Comparison of ENCODE assay signal across 19 cellular contexts in the genomic region with DNA sequence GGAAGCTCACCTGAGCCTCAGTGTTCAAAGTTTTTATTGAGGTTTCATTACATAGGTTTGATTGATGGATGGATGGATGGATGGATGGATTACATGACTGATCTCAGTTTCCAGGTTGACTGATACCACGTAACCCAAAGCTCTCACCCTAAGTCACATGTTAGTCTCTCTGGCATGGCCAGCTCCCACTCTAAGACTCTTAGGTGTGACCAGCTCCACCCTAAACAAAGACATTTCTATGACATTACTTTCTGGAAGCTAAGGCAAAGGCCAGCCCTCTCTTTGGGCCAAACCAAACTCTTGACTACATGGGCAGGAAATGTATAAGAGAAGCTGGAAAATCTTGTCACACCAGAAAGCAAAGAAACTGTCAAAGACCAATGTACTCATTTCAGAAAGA. TPM values are rescaled to one million over a fixed set of nuclear protein-coding genes. Genes with fewer than 3 reads are reported as not detected.
A peak's percentile ranks its signal among the peaks of the same experiment; 100 is the strongest.
DNase-seq lines count a peak whose midpoint lies in the region; ATAC-seq and TF ChIP-seq lines count a peak whose summit lies in the region.
"Had no signal": no experiment of that assay in that cellular context is flagged by ENCODE, and none has a peak within 500 bp of the region (broad histone marks: within the 10 kb centered on the region; RNA-seq: fewer than 3 reads in every experiment).

No MANE protein-coding gene starts in this region.

- peaks cover 34% of the 10 kb centered on the region for H3K36me3 Mint-ChIP-seq in endothelial cell (ENCODE audit: low read depth, unreplicated experiment)

- ATAC-seq in esophagus mucosa (peak; percentile 94), HG03175 (IDR thresholded peaks at IDR 0.05; ENCODE audit: unreplicated experiment) (no peak)
- ATAC-seq: CD8-positive, alpha-beta T cell; GM23338; HCT116 had no signal

- TF ChIP-seq CTCF in HEK293 (tag by site-specific recombination; IDR thresholded peaks at IDR 0.05) (no peak), endothelial cell (IDR thresholded peaks at IDR 0.05; ENCODE audit: unreplicated experiment) (no peak)

- no peak overlapping the region for H3K4me2 ChIP-seq in BLaER1
- H3K4me2 ChIP-seq: BLaER1 treated with 17β-estradiol and CSF1 and Interleukin-3, amounts not matched to agents 10 nM and 100 nM; GM23338 had no signal

- H3K9me3 ChIP-seq in BLaER1 (peaks cover 39% of the 10 kb centered on the region), HEK293 (ENCODE audit: control insufficient read depth, insufficient read depth, low read depth, low read length) (no peaks in the 10 kb centered on the region)

- no peaks in the 10 kb centered on the region for H3K9me3 Mint-ChIP-seq in endothelial cell (ENCODE audit: unreplicated experiment)

- H3K4me1 Mint-ChIP-seq in endothelial cell (ENCODE audit: unreplicated experiment) = peaks cover under 1% of the 10 kb centered on the region

- H3K27me3 Mint-ChIP-seq in endothelial cell (ENCODE audit: unreplicated experiment) = no peaks in the 10 kb centered on the region
- H3K27me3 Mint-ChIP-seq: B cell had no signal

- POLR2A ChIA-PET in HEK293 (lab: Yijun Ruan, JAX) = no interaction called here

- H3K4me3 Mint-ChIP-seq in endothelial cell (ENCODE audit: unreplicated experiment) = peak overlapping the region; percentile 57
- H3K4me3 Mint-ChIP-seq: B cell; CD8-positive, alpha-beta T cell; GM23338; H9; HFFc6 had no signal

- H3K27ac ChIP-seq in BLaER1 = no peak overlapping the region
- H3K27ac ChIP-seq in HEK293 (ENCODE audit: extremely low read depth, low read depth, low read length) = no peak overlapping the region
- H3K27ac ChIP-seq: 22Rv1; BLaER1 treated with 17β-estradiol and CSF1 and Interleukin-3, amounts not matched to agents 10 nM and 100 nM had no signal

- H3K4me1 ChIP-seq in BLaER1 = no peaks in the 10 kb centered on the region; the same call in 1 of the 2 replicates
- no peaks in the 10 kb centered on the region for H3K4me1 ChIP-seq in HEK293 (ENCODE audit: control insufficient read depth, insufficient read depth, low read length)
- H3K4me1 ChIP-seq: Caco-2 had no signal

- no peak overlapping the region for H3K27ac Mint-ChIP-seq in endothelial cell (ENCODE audit: unreplicated experiment)
- H3K27ac Mint-ChIP-seq: B cell, GM23338, H9, HFFc6 had no signal

- CTCF ChIA-PET in HEK293 (lab: Yijun Ruan, JAX) = no interaction called here

- H3K27me3 ChIP-seq in BLaER1 = no peaks in the 10 kb centered on the region
- H3K27me3 ChIP-seq: BLaER1 treated with 17β-estradiol and CSF1 and Interleukin-3, amounts not matched to agents 10 nM and 100 nM had no signal

- H3K9ac ChIP-seq in BLaER1 = no peak overlapping the region
- H3K9ac ChIP-seq: BLaER1 treated with 17β-estradiol and CSF1 and Interleukin-3, amounts not matched to agents 10 nM and 100 nM had no signal

- peak overlapping the region; percentile 35; the same call in 1 of the 2 replicates for H3K4me3 ChIP-seq in BLaER1
- H3K4me3 ChIP-seq in HEK293 (ENCODE audit: low read depth, low read length) = no peak overlapping the region
- H3K4me3 ChIP-seq: GM23338 had no signal

- DNase-seq in endothelial cell (ENCODE audit: low spot score) = no peak
- no peak for DNase-seq in activated CD8-positive, alpha-beta memory T cell treated with anti-CD3 and anti-CD28 coated beads, Interleukin-2, amount 50 U/mL, for 48 hours
- no peak for DNase-seq in HPDE6-E6E7 (ENCODE audit: extremely low spot score)
- no peak for DNase-seq in NCI-H1417 (lab: John Stamatoyannopoulos, UW)
- DNase-seq: Caco-2; CD8-positive, alpha-beta T cell; DMS153; DND-41; H9; HFFc6 had no signal

- peaks cover 29% of the 10 kb centered on the region for H4K20me1 ChIP-seq in BLaER1

- H3K36me3 ChIP-seq in BLaER1 = peaks cover 69% of the 10 kb centered on the region
- H3K36me3 ChIP-seq in HEK293 (ENCODE audit: control insufficient read depth in 2 of 2, insufficient read depth in 1 of 2, low read length in 2 of 2) = peaks cover 20 to 39% of the 10 kb centered on the region in 2 experiments

TF ChIP-seq in HEK293, 187 proteins besides CTCF, POLR2A, EP300 and RAD21:
- TF ChIP-seq, protein P1, sequence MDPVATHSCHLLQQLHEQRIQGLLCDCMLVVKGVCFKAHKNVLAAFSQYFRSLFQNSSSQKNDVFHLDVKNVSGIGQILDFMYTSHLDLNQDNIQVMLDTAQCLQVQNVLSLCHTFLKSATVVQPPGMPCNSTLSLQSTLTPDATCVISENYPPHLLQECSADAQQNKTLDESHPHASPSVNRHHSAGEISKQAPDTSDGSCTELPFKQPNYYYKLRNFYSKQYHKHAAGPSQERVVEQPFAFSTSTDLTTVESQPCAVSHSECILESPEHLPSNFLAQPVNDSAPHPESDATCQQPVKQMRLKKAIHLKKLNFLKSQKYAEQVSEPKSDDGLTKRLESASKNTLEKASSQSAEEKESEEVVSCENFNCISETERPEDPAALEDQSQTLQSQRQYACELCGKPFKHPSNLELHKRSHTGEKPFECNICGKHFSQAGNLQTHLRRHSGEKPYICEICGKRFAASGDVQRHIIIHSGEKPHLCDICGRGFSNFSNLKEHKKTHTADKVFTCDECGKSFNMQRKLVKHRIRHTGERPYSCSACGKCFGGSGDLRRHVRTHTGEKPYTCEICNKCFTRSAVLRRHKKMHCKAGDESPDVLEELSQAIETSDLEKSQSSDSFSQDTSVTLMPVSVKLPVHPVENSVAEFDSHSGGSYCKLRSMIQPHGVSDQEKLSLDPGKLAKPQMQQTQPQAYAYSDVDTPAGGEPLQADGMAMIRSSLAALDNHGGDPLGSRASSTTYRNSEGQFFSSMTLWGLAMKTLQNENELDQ (tag by site-specific recombination; IDR thresholded peaks at IDR 0.05; ENCODE audit: low read depth) = no peak
- TF ChIP-seq SETDB1 (IDR thresholded peaks at IDR 0.05; ENCODE audit: insufficient read length, low read length) (peak; percentile 50), ZNF391 (tag by site-specific recombination; IDR thresholded peaks at IDR 0.05; ENCODE audit: borderline replicate concordance, low read depth) (no peak)

RNA-seq across cellular contexts. Expression of gene POLR1D, which starts 28.6 kb away (rescaled TPM):
- 167 TPM for total RNA-seq in endothelial cell (ENCODE audit: unreplicated experiment)
- 121 TPM for total RNA-seq in esophagus mucosa

RNA-seq across cellular contexts. Expression of gene LNX2, which starts 30.0 kb away (rescaled TPM):
- total RNA-seq in endothelial cell (ENCODE audit: unreplicated experiment) = 14.0 TPM
- 13.5 TPM for total RNA-seq in esophagus mucosa
